ENCODE assay signal across 12 cellular contexts in the genomic region with DNA sequence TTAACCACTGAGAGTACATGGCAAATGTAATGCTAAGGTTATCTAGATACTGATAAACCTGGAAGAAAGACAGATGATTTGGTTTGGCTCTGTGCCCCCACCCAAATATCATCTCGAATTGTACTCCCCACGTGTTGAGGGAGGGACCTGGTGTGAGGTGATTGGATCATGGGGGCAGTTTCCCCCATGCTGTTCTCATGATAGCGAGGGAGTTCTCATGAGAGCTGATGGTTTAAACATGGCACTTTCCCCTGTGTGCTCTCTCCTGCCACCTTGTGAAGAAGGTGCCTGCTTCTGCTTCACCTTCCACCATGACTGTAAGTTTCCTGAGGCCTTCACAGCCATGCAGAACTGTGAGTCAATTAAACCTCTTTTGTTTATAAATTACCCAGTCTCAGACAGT. TPM values are rescaled to one million over a fixed set of nuclear protein-coding genes. Genes with fewer than 3 reads are reported as not detected.
DNase-seq lines count a peak whose midpoint lies in the region; ATAC-seq and TF ChIP-seq lines count a peak whose summit lies in the region.
"Had no signal": no experiment of that assay in that cellular context is flagged by ENCODE, and none has a peak within 500 bp of the region (broad histone marks: within the 10 kb centered on the region; RNA-seq: fewer than 3 reads in every experiment).

No MANE protein-coding gene starts in this region.

- CTCF ChIA-PET in activated naive CD4-positive, alpha-beta T cell treated with anti-CD3 and anti-CD28 coated beads for 36 hours (lab: Charles Lee): no interaction called here
- CTCF ChIA-PET in activated naive CD4-positive, alpha-beta T cell treated with anti-CD3 and anti-CD28 coated beads, Interleukin-2, amount 10 ng/mL, durations not matched to agents 7 days and 5 days (lab: Charles Lee): interaction anchor here (1.5 kb wide), 1 partner anchor 93 kb away, joined by 3 read pairs; no protein-coding TSS in a partner anchor

- H3K4me1 ChIP-seq in endodermal cell (ENCODE audit: control insufficient read depth, insufficient read depth, low read length) (no peaks in the 10 kb centered on the region), smooth muscle cell (ENCODE audit: low read depth) (peaks cover 10% of the 10 kb centered on the region)
- H3K4me1 ChIP-seq: SJSA1 had no signal

- no peaks in the 10 kb centered on the region for H3K79me2 ChIP-seq in smooth muscle cell (ENCODE audit: low read depth)

- H3K27me3 ChIP-seq in endodermal cell (ENCODE audit: control insufficient read depth, insufficient read depth, low read length, poor library complexity, severe bottlenecking) (no peaks in the 10 kb centered on the region), smooth muscle cell (ENCODE audit: low read depth) (no peaks in the 10 kb centered on the region)
- H3K27me3 ChIP-seq: SJSA1, upper lobe of left lung had no signal

- H3K4me3 ChIP-seq in endodermal cell (ENCODE audit: low read length): no peak overlapping the region
- H3K4me3 ChIP-seq in smooth muscle cell: no peak overlapping the region
- H3K4me3 ChIP-seq: SJSA1, upper lobe of left lung had no signal

- H3K27ac ChIP-seq in endodermal cell (ENCODE audit: low read depth, low read length): no peak overlapping the region
- H3K27ac ChIP-seq in smooth muscle cell (ENCODE audit: low read depth): no peak overlapping the region
- H3K27ac ChIP-seq: SJSA1, upper lobe of left lung had no signal

- peak; percentile 7 for DNase-seq in activated naive CD4-positive, alpha-beta T cell treated with anti-CD3 and anti-CD28 coated beads for 36 hours
- DNase-seq in activated naive CD4-positive, alpha-beta T cell treated with anti-CD3 and anti-CD28 coated beads, Interleukin-2, amount 10 ng/mL, durations not matched to agents 7 days and 5 days: no peak
- DNase-seq in NCI-H524 treated with DMSO at 0.1 percent for 48 hours (lab: John Stamatoyannopoulos, UW) (peak; percentile 40), endodermal cell (peak; percentile 71), smooth muscle cell (lab: John Stamatoyannopoulos, UW; ENCODE audit: unreplicated experiment) (no peak), DMS114 treated with DMSO at 0.1 percent for 48 hours (lab: John Stamatoyannopoulos, UW; ENCODE audit: unreplicated experiment) (no peak), MV-4-11 (lab: John Stamatoyannopoulos, UW) (no peak)
- DNase-seq: activated naive CD8-positive, alpha-beta T cell treated with anti-CD3 and anti-CD28 coated beads, Interleukin-2, amount 10 ng/mL, durations not matched to agents 7 days and 5 days; CD4-positive, alpha-beta T cell; upper lobe of left lung had no signal

- H2AFZ ChIP-seq in smooth muscle cell (ENCODE audit: low read depth): no peak overlapping the region

- no peaks in the 10 kb centered on the region for H4K20me1 ChIP-seq in smooth muscle cell (ENCODE audit: low read depth)

- H3K9me3 Mint-ChIP-seq in activated naive CD4-positive, alpha-beta T cell treated with anti-CD3 and anti-CD28 coated beads for 36 hours: no peaks in the 10 kb centered on the region
- no peaks in the 10 kb centered on the region for H3K9me3 Mint-ChIP-seq in activated naive CD4-positive, alpha-beta T cell treated with anti-CD3 and anti-CD28 coated beads, Interleukin-2, amount 10 ng/mL, durations not matched to agents 7 days and 5 days
- H3K9me3 Mint-ChIP-seq in endodermal cell: peaks cover 1% of the 10 kb centered on the region
- H3K9me3 Mint-ChIP-seq: activated naive CD8-positive, alpha-beta T cell treated with anti-CD3 and anti-CD28 coated beads, Interleukin-2, amount 10 ng/mL, durations not matched to agents 7 days and 5 days; CD4-positive, alpha-beta T cell had no signal

- no peak overlapping the region for H3K4me3 Mint-ChIP-seq in activated naive CD4-positive, alpha-beta T cell treated with anti-CD3 and anti-CD28 coated beads for 36 hours
- no peak overlapping the region for H3K4me3 Mint-ChIP-seq in activated naive CD4-positive, alpha-beta T cell treated with anti-CD3 and anti-CD28 coated beads, Interleukin-2, amount 10 ng/mL, durations not matched to agents 7 days and 5 days
- H3K4me3 Mint-ChIP-seq in endodermal cell: no peak overlapping the region
- H3K4me3 Mint-ChIP-seq: activated naive CD8-positive, alpha-beta T cell treated with anti-CD3 and anti-CD28 coated beads, Interleukin-2, amount 10 ng/mL, durations not matched to agents 7 days and 5 days; CD4-positive, alpha-beta T cell had no signal

- H3K36me3 ChIP-seq in endodermal cell (ENCODE audit: control insufficient read depth, insufficient read depth, low read length) (no peaks in the 10 kb centered on the region), smooth muscle cell (ENCODE audit: low read depth) (no peaks in the 10 kb centered on the region)
- H3K36me3 ChIP-seq: SJSA1, upper lobe of left lung had no signal

- no peak for ATAC-seq in HG02973 (IDR thresholded peaks at IDR 0.05; ENCODE audit: unreplicated experiment)

- H3K4me2 ChIP-seq in smooth muscle cell: no peak overlapping the region

- H3K9ac ChIP-seq in endodermal cell (ENCODE audit: extremely low read depth, low read length, poor library complexity, severe bottlenecking) (no peak overlapping the region), smooth muscle cell (ENCODE audit: low read depth) (no peak overlapping the region)

- H3F3A ChIP-seq in smooth muscle cell (ENCODE audit: low read depth): peaks cover 8% of the 10 kb centered on the region

- H3K36me3 Mint-ChIP-seq in activated naive CD4-positive, alpha-beta T cell treated with anti-CD3 and anti-CD28 coated beads for 36 hours (ENCODE audit: low read depth): no peaks in the 10 kb centered on the region
- H3K36me3 Mint-ChIP-seq in activated naive CD4-positive, alpha-beta T cell treated with anti-CD3 and anti-CD28 coated beads, Interleukin-2, amount 10 ng/mL, durations not matched to agents 7 days and 5 days: no peaks in the 10 kb centered on the region
- peaks cover 2% of the 10 kb centered on the region for H3K36me3 Mint-ChIP-seq in endodermal cell (ENCODE audit: low read depth)
- H3K36me3 Mint-ChIP-seq: activated naive CD8-positive, alpha-beta T cell treated with anti-CD3 and anti-CD28 coated beads, Interleukin-2, amount 10 ng/mL, durations not matched to agents 7 days and 5 days had no signal

- WGBS in endodermal cell (ENCODE audit: insufficient coverage in 1 of 2, insufficient read length in 1 of 2), 2 experiments: 23 to 36% methylated on average over 3 of the region's 3 CpGs
- 23% methylated on average over 3 of the region's 3 CpGs for WGBS in smooth muscle cell (ENCODE audit: low lambda C conversion rate)

- no peaks in the 10 kb centered on the region for H3K27me3 Mint-ChIP-seq in activated naive CD4-positive, alpha-beta T cell treated with anti-CD3 and anti-CD28 coated beads for 36 hours (ENCODE audit: low read depth)
- H3K27me3 Mint-ChIP-seq in activated naive CD4-positive, alpha-beta T cell treated with anti-CD3 and anti-CD28 coated beads, Interleukin-2, amount 10 ng/mL, durations not matched to agents 7 days and 5 days: no peaks in the 10 kb centered on the region
- no peaks in the 10 kb centered on the region for H3K27me3 Mint-ChIP-seq in endodermal cell (ENCODE audit: insufficient read depth)
- H3K27me3 Mint-ChIP-seq: CD4-positive, alpha-beta T cell had no signal

- no peak overlapping the region for H3K27ac Mint-ChIP-seq in activated naive CD4-positive, alpha-beta T cell treated with anti-CD3 and anti-CD28 coated beads for 36 hours
- H3K27ac Mint-ChIP-seq in activated naive CD4-positive, alpha-beta T cell treated with anti-CD3 and anti-CD28 coated beads, Interleukin-2, amount 10 ng/mL, durations not matched to agents 7 days and 5 days: no peak overlapping the region
- H3K27ac Mint-ChIP-seq in endodermal cell: no peak overlapping the region
- H3K27ac Mint-ChIP-seq: activated naive CD8-positive, alpha-beta T cell treated with anti-CD3 and anti-CD28 coated beads, Interleukin-2, amount 10 ng/mL, durations not matched to agents 7 days and 5 days; CD4-positive, alpha-beta T cell had no signal

- no peaks in the 10 kb centered on the region for H3K9me3 ChIP-seq in endodermal cell (ENCODE audit: control insufficient read depth, low read length)
- H3K9me3 ChIP-seq in smooth muscle cell (replicated peaks; ENCODE audit: low read depth): no peaks in the 10 kb centered on the region
- H3K9me3 ChIP-seq: SJSA1, upper lobe of left lung had no signal

- intact Hi-C loops in activated naive CD4-positive, alpha-beta T cell treated with anti-CD3 and anti-CD28 coated beads for 36 hours (cut with micrococcal nuclease): no loop called here

- H3K4me1 Mint-ChIP-seq in activated naive CD4-positive, alpha-beta T cell treated with anti-CD3 and anti-CD28 coated beads for 36 hours (ENCODE audit: low read depth): peaks cover 9% of the 10 kb centered on the region
- H3K4me1 Mint-ChIP-seq in activated naive CD4-positive, alpha-beta T cell treated with anti-CD3 and anti-CD28 coated beads, Interleukin-2, amount 10 ng/mL, durations not matched to agents 7 days and 5 days: peaks cover 14% of the 10 kb centered on the region
- peaks cover 7% of the 10 kb centered on the region for H3K4me1 Mint-ChIP-seq in endodermal cell

- peak; percentile 78 for TF ChIP-seq CTCF in endodermal cell (conservative IDR thresholded peaks at IDR 0.05)
- peak; percentile 17 for TF ChIP-seq CTCF in smooth muscle cell (IDR thresholded peaks at IDR 0.05; ENCODE audit: borderline replicate concordance, insufficient read depth, poor library complexity, severe bottlenecking)

RNA-seq across cellular contexts. Expression of gene NOXRED1, which starts 14.2 kb away (rescaled TPM):
- total RNA-seq in activated naive CD4-positive, alpha-beta T cell treated with anti-CD3 and anti-CD28 coated beads for 36 hours: under 1 TPM; 0.30 to 0.38 TPM
- total RNA-seq in endodermal cell (under 1 TPM; 0.49 to 0.92 TPM), smooth muscle cell (0.36 and 0.49 TPM in 2 replicates)
- 0.32 TPM for polyA plus RNA-seq in endodermal cell (2013, experiment 1 of 2)
- 0.29 TPM for polyA plus RNA-seq in endodermal cell (2013, experiment 2 of 2)
- polyA plus RNA-seq in smooth muscle cell: 0.14 and 0.33 TPM in 2 replicates
- total RNA-seq: SJSA1 had no signal

RNA-seq across cellular contexts. Expression of gene SAMD15, which starts 32.0 kb away (rescaled TPM):
- under 1 TPM in 1 of 2 experiments, not detected in 1; 0.10 TPM for total RNA-seq in activated naive CD4-positive, alpha-beta T cell treated with anti-CD3 and anti-CD28 coated beads for 36 hours
- total RNA-seq in endodermal cell (1 to 10 TPM; 4.3 to 5.5 TPM), smooth muscle cell (1.1 TPM in 2 replicates)
- polyA plus RNA-seq in endodermal cell (2013, experiment 1 of 2): 1.5 TPM
- polyA plus RNA-seq in endodermal cell (2013, experiment 2 of 2): 2.6 TPM
- polyA plus RNA-seq in smooth muscle cell: 0.49 TPM in 1 of 2 replicates, not detected in the other
- total RNA-seq: activated naive CD8-positive, alpha-beta T cell treated with anti-CD3 and anti-CD28 coated beads, Interleukin-2, amount 10 ng/mL, durations not matched to agents 7 days and 5 days had no signal

RNA-seq across cellular contexts. Expression of gene TMED8, which starts 32.2 kb away (rescaled TPM):
- total RNA-seq in activated naive CD4-positive, alpha-beta T cell treated with anti-CD3 and anti-CD28 coated beads for 36 hours: 10 to 100 TPM; 21.5 to 21.7 TPM
- 10 to 100 TPM; 20.5 to 27.6 TPM for total RNA-seq in endodermal cell
- 12.8 TPM for polyA plus RNA-seq in endodermal cell (2013, experiment 1 of 2)
- polyA plus RNA-seq in endodermal cell (2013, experiment 2 of 2): 13.5 TPM
- total RNA-seq in smooth muscle cell: 12.2 and 16.0 TPM in 2 replicates
- 3.9 and 4.5 TPM in 2 replicates for polyA plus RNA-seq in smooth muscle cell

RNA-seq across cellular contexts. Expression of gene VIPAS39, which starts 48.3 kb away (rescaled TPM):
- total RNA-seq in activated naive CD4-positive, alpha-beta T cell treated with anti-CD3 and anti-CD28 coated beads for 36 hours: 10 to 100 TPM; 12.3 to 13.3 TPM
- total RNA-seq in endodermal cell: 10 to 100 TPM; 26.7 to 29.8 TPM
- polyA plus RNA-seq in endodermal cell (2013, experiment 1 of 2): 30.4 TPM
- 31.0 TPM for polyA plus RNA-seq in endodermal cell (2013, experiment 2 of 2)
- total RNA-seq in smooth muscle cell: 32.6 and 55.5 TPM in 2 replicates
- 12.3 and 19.7 TPM in 2 replicates for polyA plus RNA-seq in smooth muscle cell

RNA-seq across cellular contexts. Expression of gene AHSA1, which starts 48.8 kb away (rescaled TPM):
- total RNA-seq in activated naive CD4-positive, alpha-beta T cell treated with anti-CD3 and anti-CD28 coated beads for 36 hours: 100 to 1,000 TPM; 230 to 246 TPM
- total RNA-seq in endodermal cell (100 to 1,000 TPM; 151 to 178 TPM), smooth muscle cell (57.6 and 88.5 TPM in 2 replicates)
- 97.6 TPM for polyA plus RNA-seq in endodermal cell (2013, experiment 1 of 2)
- 99.0 TPM for polyA plus RNA-seq in endodermal cell (2013, experiment 2 of 2)
- 92.8 and 94.6 TPM in 2 replicates for polyA plus RNA-seq in smooth muscle cell

Comparison
In these comparisons a context has a peak if more than half of its experiments do, and no peak if none do; other contexts are left out.
1. DNase-seq: peak in activated naive CD4-positive, alpha-beta T cell treated with anti-CD3 and anti-CD28 coated beads for 36 hours (single experiment), NCI-H524 treated with DMSO at 0.1 percent for 48 hours (single experiment) and endodermal cell (single experiment); none in activated naive CD4-positive, alpha-beta T cell treated with anti-CD3 and anti-CD28 coated beads, Interleukin-2, amount 10 ng/mL, durations not matched to agents 7 days and 5 days (single experiment), smooth muscle cell (single experiment), DMS114 treated with DMSO at 0.1 percent for 48 hours (single experiment) and MV-4-11 (single experiment).